ENCODE assay signal across 8 cellular contexts in the genomic region with DNA sequence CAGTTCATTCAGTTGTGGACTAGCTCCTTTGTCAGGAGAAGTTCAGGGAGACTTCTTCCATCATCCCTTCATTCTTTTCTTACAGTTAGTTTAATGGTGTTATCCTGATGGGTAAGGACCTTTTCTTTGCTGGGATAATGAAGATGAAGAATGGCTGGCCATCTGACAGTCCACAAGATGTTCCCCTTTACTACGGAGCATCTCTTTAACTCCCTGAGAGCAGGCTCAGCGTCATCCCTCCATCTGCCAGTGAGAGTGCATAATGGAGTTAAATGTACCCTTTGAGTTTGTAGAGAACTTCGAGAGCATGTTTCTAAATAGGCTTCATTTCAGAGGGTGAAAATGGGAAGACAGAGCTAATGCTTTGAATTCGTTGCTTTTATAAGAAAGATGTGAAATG. TPM values are rescaled to one million over a fixed set of nuclear protein-coding genes. Genes with fewer than 3 reads are reported as not detected.
A peak's percentile ranks its signal among the peaks of the same experiment; 100 is the strongest.
DNase-seq lines count a peak whose midpoint lies in the region; ATAC-seq and TF ChIP-seq lines count a peak whose summit lies in the region.

No MANE protein-coding gene starts in this region.

- H3K4me3 ChIP-seq in AG04450 (ENCODE audit: low read depth, low read length), result peak overlapping the region; percentile 85
- H3K4me3 ChIP-seq in GM12864 (ENCODE audit: low read depth, low read length), result peak overlapping the region; percentile 95
- H3K4me3 ChIP-seq in PC-9, result peak overlapping the region; percentile 92

- H3K4me1 ChIP-seq in PC-9 (replicated peaks; ENCODE audit: insufficient read depth), result peaks cover 28% of the 10 kb centered on the region

- H3K9me3 ChIP-seq in AG04450 (ENCODE audit: control insufficient read depth, insufficient read depth, low read length), result no peaks in the 10 kb centered on the region; the same call in 1 of the 2 replicates
- H3K9me3 ChIP-seq in PC-9 (ENCODE audit: insufficient read depth, low read depth), result no peaks in the 10 kb centered on the region

- TF ChIP-seq CTCF in AG04450 (IDR thresholded peaks at IDR 0.05; ENCODE audit: low read depth, low read length) (no peak), GM12864 (IDR thresholded peaks at IDR 0.05; ENCODE audit: low read depth, low read length, missing control alignments) (no peak), PC-9 (conservative IDR thresholded peaks at IDR 0.05) (no peak)

- H4K20me1 ChIP-seq in PC-9 (ENCODE audit: insufficient read depth), result peaks cover 61% of the 10 kb centered on the region

- peak overlapping the region; percentile 91 for H3K4me2 ChIP-seq in PC-9

- peaks cover 27% of the 10 kb centered on the region for H3K36me3 ChIP-seq in PC-9 (ENCODE audit: low read depth)

- peaks cover 8% of the 10 kb centered on the region; the same call in 1 of the 2 replicates for H3F3A ChIP-seq in PC-9 (ENCODE audit: insufficient read depth, low read depth)

- H2AFZ ChIP-seq in PC-9, result no peak overlapping the region

- H3K27me3 ChIP-seq in AG04450 (ENCODE audit: control insufficient read depth, insufficient read depth, low read length) (no peaks in the 10 kb centered on the region), PC-9 (ENCODE audit: insufficient read depth, low read depth) (no peaks in the 10 kb centered on the region)

- CTCF ChIA-PET in AG04450 (lab: Charles Lee) (interaction anchor here (1.2 to 3.3 kb wide), 2 partner anchors 13 to 172 kb away, joined by 3 to 25 read pairs; no protein-coding TSS in a partner anchor), PC-9 (lab: Charles Lee) (interaction anchor here (0.6 to 1.0 kb wide), 2 partner anchors 31 to 171 kb away, joined by 3 to 9 read pairs; no protein-coding TSS in a partner anchor)

- intact Hi-C loops in PC-9 (cut with micrococcal nuclease; ENCODE audit: unreplicated experiment), result no loop called here

- no peak for ATAC-seq in GM19452 (IDR thresholded peaks at IDR 0.05; ENCODE audit: unreplicated experiment)

- no TSS peak for BruUV-seq in PC-9 (replicated peaks; lab: Mats Ljungman, UMichigan)

- no peak for DNase-seq in AG04450 (ENCODE audit: low read depth, low spot score)
- DNase-seq in GM12864 (ENCODE audit: low read depth), result no peak
- no peak for DNase-seq in PC-9
- peak; percentile 23 for DNase-seq in dedifferentiated amniotic fluid mesenchymal stem cell (ENCODE audit: extremely low spot score)
- DNase-seq in myocyte (ENCODE audit: low read depth), result peak; percentile 34
- no peak for DNase-seq in NCI-H2196 (lab: John Stamatoyannopoulos, UW; ENCODE audit: unreplicated experiment)
- DNase-seq in SHP77 treated with DMSO at 0.1 percent for 48 hours (lab: John Stamatoyannopoulos, UW), result no peak

- H3K9me2 ChIP-seq in PC-9 (ENCODE audit: insufficient read depth), result no peaks in the 10 kb centered on the region

- POLR2A ChIA-PET in AG04450 (lab: Yijun Ruan, JAX), result interaction anchor here (0.6 to 3.9 kb wide), 3 partner anchors 91 to 143 kb away, joined by 3 to 32 read pairs (median 8); a partner anchor contains a TSS
- POLR2A ChIA-PET in PC-9 (lab: Charles Lee; ENCODE audit: unreplicated experiment), result interaction anchor here (0.6 to 1.4 kb wide), 4 partner anchors 72 to 533 kb away, joined by 4 to 8 read pairs (median 6); a partner anchor contains a TSS

- H3K79me2 ChIP-seq in PC-9 (ENCODE audit: low read depth), result peaks cover 68% of the 10 kb centered on the region

- H3K27ac ChIP-seq in AG04450 (ENCODE audit: low read depth, low read length), result no peak overlapping the region
- H3K27ac ChIP-seq in PC-9, result no peak overlapping the region

RNA-seq across cellular contexts. Expression of a gene that starts 1.6 kb away (rescaled TPM):
- 19.6 and 28.4 TPM in 2 replicates for polyA plus RNA-seq in AG04450 (2011; rRNA removed)
- polyA minus RNA-seq in AG04450 (2011; rRNA and poly(A)+ RNA removed), result 57.8 and 74.4 TPM in 2 replicates
- 53.4 and 64.3 TPM in 2 replicates for total RNA-seq in PC-9 (2021)
- total RNA-seq in myocyte, result 30.4 and 41.1 TPM in 2 replicates
- 19.3 TPM for polyA plus RNA-seq in myocyte (2012)

Comparison
In these comparisons a context has a peak if more than half of its experiments do, and no peak if none do; other contexts are left out.
1. DNase-seq: peak in dedifferentiated amniotic fluid mesenchymal stem cell (single experiment) and myocyte (single experiment); none in AG04450 (single experiment), GM12864 (single experiment), PC-9 (0 of 2), NCI-H2196 (single experiment) and SHP77 treated with DMSO at 0.1 percent for 48 hours (single experiment).
2. Peak in every context shown above with its lines, with median percentiles within 50 percentile points of each other: H3K4me3 ChIP-seq.